ENCODE assay signal across 1 cellular context in the genomic region with DNA sequence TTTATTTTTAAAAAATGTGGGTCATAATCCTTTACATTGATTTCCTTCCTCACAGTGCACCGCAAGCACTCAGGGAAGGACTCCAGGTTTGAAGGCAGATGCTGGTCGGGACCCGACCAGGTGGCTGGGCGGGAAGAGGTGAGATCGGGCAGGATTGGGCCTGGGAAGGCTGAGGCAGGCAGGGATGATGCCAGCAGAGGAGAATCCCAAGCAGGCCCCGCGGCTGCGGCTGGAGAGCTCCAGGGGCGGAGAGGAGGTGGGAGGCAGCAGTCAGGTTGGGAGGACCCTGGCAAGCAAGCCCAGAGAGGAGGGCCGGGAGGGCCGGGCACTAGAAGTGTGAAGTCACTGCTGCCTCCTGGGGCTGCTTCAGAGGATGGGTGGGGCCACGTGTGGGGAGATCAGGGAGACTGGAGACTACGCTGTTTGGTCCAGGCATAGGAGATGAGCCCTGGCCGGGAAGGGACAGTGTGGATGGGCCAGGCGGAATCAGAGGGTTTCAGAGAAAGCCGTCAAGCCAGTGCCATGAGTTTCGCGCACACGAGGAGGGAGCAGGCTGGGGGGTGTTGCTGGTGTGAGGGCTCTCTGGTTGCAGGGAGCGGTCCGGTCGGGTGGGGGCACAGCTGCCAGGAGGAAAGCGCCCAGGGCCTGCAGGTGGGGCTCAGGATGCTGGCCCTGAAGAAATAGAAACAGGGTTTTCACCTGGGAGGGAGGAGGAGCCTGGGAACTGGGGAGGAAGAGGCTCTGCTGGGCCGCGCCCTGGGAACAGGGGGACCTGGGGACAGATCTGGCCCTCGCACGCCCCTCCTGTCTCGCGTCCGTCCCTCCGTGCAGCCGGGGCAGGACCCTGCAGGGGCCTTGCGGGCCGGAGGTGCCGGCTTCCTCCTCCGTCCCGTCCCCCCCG.
TF ChIP-seq lines count a peak whose summit lies in the region.

No MANE protein-coding gene starts in this region.

TF ChIP-seq in HepG2, 621 proteins besides CTCF, POLR2A, EP300 and RAD21 (continued from another document and continues in another):
- TF ChIP-seq, protein P1, sequence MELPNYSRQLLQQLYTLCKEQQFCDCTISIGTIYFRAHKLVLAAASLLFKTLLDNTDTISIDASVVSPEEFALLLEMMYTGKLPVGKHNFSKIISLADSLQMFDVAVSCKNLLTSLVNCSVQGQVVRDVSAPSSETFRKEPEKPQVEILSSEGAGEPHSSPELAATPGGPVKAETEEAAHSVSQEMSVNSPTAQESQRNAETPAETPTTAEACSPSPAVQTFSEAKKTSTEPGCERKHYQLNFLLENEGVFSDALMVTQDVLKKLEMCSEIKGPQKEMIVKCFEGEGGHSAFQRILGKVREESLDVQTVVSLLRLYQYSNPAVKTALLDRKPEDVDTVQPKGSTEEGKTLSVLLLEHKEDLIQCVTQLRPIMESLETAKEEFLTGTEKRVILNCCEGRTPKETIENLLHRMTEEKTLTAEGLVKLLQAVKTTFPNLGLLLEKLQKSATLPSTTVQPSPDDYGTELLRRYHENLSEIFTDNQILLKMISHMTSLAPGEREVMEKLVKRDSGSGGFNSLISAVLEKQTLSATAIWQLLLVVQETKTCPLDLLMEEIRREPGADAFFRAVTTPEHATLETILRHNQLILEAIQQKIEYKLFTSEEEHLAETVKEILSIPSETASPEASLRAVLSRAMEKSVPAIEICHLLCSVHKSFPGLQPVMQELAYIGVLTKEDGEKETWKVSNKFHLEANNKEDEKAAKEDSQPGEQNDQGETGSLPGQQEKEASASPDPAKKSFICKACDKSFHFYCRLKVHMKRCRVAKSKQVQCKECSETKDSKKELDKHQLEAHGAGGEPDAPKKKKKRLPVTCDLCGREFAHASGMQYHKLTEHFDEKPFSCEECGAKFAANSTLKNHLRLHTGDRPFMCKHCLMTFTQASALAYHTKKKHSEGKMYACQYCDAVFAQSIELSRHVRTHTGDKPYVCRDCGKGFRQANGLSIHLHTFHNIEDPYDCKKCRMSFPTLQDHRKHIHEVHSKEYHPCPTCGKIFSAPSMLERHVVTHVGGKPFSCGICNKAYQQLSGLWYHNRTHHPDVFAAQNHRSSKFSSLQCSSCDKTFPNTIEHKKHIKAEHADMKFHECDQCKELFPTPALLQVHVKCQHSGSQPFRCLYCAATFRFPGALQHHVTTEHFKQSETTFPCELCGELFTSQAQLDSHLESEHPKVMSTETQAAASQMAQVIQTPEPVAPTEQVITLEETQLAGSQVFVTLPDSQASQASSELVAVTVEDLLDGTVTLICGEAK (IDR thresholded peaks at IDR 0.05), result no peak
- TF ChIP-seq, protein P1 (CRISPR knock-in tag; IDR thresholded peaks at IDR 0.05), result 0 out of 2 replicates have a peak, but pooled peaks have one; percentile 20
- TF ChIP-seq, protein P2, sequence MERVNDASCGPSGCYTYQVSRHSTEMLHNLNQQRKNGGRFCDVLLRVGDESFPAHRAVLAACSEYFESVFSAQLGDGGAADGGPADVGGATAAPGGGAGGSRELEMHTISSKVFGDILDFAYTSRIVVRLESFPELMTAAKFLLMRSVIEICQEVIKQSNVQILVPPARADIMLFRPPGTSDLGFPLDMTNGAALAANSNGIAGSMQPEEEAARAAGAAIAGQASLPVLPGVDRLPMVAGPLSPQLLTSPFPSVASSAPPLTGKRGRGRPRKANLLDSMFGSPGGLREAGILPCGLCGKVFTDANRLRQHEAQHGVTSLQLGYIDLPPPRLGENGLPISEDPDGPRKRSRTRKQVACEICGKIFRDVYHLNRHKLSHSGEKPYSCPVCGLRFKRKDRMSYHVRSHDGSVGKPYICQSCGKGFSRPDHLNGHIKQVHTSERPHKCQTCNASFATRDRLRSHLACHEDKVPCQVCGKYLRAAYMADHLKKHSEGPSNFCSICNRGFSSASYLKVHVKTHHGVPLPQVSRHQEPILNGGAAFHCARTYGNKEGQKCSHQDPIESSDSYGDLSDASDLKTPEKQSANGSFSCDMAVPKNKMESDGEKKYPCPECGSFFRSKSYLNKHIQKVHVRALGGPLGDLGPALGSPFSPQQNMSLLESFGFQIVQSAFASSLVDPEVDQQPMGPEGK (CRISPR knock-in tag; IDR thresholded peaks at IDR 0.05), result peak; percentile 34; the same call in 1 of the 2 replicates
- TF ChIP-seq ZNF224 (CRISPR knock-in tag; IDR thresholded peaks at IDR 0.05) (no peak), SRF (IDR thresholded peaks at IDR 0.05; ENCODE audit: low read depth, low read length) (no peak), RBM39 (IDR thresholded peaks at IDR 0.05; ENCODE audit: low read depth, low read length, poor library complexity, severe bottlenecking) (peak; percentile 73), BRD4 (CRISPR knock-in tag; IDR thresholded peaks at IDR 0.05) (0 out of 2 replicates have a peak, but pooled peaks have one; percentile 26), ZFYVE20 (CRISPR knock-in tag; IDR thresholded peaks at IDR 0.05; ENCODE audit: borderline replicate concordance, low read depth) (no peak), ARNT2 (CRISPR knock-in tag; IDR thresholded peaks at IDR 0.05; ENCODE audit: low read depth) (0 out of 2 replicates have a peak, but pooled peaks have one; percentile 5), ZNF343 (CRISPR knock-in tag; IDR thresholded peaks at IDR 0.05) (peak; percentile 61; the same call in 1 of the 2 replicates), MBNL3 (CRISPR knock-in tag; conservative IDR thresholded peaks at IDR 0.05) (no peak), TBX2 (CRISPR knock-in tag; IDR thresholded peaks at IDR 0.05; ENCODE audit: borderline replicate concordance) (peak; percentile 48; the same call in 1 of the 2 replicates), NFE2L1 (CRISPR knock-in tag; IDR thresholded peaks at IDR 0.05; ENCODE audit: borderline replicate concordance) (no peak)
- TF ChIP-seq, protein P3, sequence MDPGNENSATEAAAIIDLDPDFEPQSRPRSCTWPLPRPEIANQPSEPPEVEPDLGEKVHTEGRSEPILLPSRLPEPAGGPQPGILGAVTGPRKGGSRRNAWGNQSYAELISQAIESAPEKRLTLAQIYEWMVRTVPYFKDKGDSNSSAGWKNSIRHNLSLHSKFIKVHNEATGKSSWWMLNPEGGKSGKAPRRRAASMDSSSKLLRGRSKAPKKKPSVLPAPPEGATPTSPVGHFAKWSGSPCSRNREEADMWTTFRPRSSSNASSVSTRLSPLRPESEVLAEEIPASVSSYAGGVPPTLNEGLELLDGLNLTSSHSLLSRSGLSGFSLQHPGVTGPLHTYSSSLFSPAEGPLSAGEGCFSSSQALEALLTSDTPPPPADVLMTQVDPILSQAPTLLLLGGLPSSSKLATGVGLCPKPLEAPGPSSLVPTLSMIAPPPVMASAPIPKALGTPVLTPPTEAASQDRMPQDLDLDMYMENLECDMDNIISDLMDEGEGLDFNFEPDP (CRISPR knock-in tag; conservative IDR thresholded peaks at IDR 0.05), result 0 out of 2 replicates have a peak, but pooled peaks have one; percentile 36
- TF ChIP-seq, protein P4, sequence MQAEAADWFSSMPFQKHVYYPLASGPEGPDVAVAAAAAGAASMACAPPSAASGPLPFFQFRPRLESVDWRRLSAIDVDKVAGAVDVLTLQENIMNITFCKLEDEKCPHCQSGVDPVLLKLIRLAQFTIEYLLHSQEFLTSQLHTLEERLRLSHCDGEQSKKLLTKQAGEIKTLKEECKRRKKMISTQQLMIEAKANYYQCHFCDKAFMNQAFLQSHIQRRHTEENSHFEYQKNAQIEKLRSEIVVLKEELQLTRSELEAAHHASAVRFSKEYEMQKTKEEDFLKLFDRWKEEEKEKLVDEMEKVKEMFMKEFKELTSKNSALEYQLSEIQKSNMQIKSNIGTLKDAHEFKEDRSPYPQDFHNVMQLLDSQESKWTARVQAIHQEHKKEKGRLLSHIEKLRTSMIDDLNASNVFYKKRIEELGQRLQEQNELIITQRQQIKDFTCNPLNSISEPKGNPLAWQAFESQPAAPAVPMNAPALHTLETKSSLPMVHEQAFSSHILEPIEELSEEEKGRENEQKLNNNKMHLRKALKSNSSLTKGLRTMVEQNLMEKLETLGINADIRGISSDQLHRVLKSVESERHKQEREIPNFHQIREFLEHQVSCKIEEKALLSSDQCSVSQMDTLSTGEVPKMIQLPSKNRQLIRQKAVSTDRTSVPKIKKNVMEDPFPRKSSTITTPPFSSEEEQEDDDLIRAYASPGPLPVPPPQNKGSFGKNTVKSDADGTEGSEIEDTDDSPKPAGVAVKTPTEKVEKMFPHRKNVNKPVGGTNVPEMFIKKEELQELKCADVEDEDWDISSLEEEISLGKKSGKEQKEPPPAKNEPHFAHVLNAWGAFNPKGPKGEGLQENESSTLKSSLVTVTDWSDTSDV (CRISPR knock-in tag; IDR thresholded peaks at IDR 0.05), result no peak
- TF ChIP-seq, protein P5, sequence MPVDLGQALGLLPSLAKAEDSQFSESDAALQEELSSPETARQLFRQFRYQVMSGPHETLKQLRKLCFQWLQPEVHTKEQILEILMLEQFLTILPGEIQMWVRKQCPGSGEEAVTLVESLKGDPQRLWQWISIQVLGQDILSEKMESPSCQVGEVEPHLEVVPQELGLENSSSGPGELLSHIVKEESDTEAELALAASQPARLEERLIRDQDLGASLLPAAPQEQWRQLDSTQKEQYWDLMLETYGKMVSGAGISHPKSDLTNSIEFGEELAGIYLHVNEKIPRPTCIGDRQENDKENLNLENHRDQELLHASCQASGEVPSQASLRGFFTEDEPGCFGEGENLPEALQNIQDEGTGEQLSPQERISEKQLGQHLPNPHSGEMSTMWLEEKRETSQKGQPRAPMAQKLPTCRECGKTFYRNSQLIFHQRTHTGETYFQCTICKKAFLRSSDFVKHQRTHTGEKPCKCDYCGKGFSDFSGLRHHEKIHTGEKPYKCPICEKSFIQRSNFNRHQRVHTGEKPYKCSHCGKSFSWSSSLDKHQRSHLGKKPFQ (CRISPR knock-in tag; IDR thresholded peaks at IDR 0.05; ENCODE audit: insufficient replicate concordance), result peak; percentile 97
- TF ChIP-seq, protein P6, sequence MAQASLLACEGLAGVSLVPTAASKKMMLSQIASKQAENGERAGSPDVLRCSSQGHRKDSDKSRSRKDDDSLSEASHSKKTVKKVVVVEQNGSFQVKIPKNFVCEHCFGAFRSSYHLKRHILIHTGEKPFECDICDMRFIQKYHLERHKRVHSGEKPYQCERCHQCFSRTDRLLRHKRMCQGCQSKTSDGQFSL (CRISPR knock-in tag; IDR thresholded peaks at IDR 0.05), result no peak
- TF ChIP-seq, protein P7, sequence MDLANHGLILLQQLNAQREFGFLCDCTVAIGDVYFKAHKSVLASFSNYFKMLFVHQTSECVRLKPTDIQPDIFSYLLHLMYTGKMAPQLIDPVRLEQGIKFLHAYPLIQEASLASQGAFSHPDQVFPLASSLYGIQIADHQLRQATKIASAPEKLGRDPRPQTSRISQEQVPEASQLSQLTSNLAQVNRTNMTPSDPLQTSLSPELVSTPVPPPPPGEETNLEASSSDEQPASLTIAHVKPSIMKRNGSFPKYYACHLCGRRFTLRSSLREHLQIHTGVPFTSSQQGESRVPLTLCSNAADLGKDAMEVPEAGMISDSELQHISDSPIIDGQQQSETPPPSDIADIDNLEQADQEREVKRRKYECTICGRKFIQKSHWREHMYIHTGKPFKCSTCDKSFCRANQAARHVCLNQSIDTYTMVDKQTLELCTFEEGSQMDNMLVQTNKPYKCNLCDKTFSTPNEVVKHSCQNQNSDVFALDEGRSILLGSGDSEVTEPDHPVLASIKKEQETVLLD (CRISPR knock-in tag; IDR thresholded peaks at IDR 0.05; ENCODE audit: low read depth), result 0 out of 2 replicates have a peak, but pooled peaks have one; percentile 5
- TF ChIP-seq, protein P8, sequence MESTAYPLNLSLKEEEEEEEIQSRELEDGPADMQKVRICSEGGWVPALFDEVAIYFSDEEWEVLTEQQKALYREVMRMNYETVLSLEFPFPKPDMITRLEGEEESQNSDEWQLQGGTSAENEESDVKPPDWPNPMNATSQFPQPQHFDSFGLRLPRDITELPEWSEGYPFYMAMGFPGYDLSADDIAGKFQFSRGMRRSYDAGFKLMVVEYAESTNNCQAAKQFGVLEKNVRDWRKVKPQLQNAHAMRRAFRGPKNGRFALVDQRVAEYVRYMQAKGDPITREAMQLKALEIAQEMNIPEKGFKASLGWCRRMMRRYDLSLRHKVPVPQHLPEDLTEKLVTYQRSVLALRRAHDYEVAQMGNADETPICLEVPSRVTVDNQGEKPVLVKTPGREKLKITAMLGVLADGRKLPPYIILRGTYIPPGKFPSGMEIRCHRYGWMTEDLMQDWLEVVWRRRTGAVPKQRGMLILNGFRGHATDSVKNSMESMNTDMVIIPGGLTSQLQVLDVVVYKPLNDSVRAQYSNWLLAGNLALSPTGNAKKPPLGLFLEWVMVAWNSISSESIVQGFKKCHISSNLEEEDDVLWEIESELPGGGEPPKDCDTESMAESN (CRISPR knock-in tag; conservative IDR thresholded peaks at IDR 0.05), result peak; percentile 44; the same call in 1 of the 2 replicates
- TF ChIP-seq, protein P9, sequence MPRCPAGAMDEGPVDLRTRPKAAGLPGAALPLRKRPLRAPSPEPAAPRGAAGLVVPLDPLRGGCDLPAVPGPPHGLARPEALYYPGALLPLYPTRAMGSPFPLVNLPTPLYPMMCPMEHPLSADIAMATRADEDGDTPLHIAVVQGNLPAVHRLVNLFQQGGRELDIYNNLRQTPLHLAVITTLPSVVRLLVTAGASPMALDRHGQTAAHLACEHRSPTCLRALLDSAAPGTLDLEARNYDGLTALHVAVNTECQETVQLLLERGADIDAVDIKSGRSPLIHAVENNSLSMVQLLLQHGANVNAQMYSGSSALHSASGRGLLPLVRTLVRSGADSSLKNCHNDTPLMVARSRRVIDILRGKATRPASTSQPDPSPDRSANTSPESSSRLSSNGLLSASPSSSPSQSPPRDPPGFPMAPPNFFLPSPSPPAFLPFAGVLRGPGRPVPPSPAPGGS (CRISPR knock-in tag; IDR thresholded peaks at IDR 0.05), result peak; percentile 28; the same call in 1 of the 2 replicates
